Comparison of ENCODE assay signal across 1 cellular context in the genomic region with DNA sequence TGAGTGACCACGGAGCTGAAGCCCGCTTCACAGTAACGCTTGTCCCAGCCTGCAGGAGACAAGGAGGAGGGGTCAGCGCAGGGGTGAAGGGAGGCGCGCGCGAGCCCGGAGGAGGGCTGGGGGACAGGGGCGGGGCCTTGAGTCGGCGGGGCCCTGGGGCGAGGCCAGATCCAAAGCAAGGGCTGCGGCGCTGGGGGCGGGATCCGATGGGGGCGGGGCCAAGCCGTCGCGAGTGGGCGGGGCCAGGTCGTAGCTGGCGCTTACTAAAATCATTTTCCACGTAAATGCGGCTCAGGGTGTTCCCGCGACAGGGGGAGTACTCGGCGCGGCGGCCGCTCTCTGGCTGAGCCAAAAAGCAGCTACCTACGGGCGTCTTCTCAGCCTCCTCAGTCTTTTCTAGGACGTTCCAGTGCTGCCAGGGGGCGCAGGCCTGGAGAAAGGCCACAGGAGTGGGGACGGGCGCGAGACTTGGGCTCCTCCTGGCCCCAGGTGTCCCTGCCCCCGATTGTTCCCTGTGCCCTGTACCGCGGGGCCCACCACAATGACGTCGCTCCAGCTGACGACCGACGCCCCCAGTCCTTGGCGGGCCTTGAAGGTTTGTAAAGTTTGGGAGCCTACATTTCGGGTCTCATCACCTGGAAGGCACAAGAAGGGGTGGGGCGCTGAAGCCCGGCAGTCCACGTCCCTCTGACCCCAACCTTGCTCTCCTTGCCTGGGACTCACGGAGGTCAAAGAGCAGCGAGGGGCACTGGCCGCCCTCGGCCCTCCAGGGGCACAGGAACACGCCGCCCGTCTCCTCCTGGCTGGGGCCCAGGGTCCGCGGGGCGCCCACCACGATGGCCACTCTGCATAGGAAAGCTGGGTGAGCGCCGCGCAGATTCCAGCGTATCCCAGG.
A peak's percentile ranks its signal among the peaks of the same experiment; 100 is the strongest.
TF ChIP-seq lines count a peak whose summit lies in the region.

No MANE protein-coding gene starts in this region.

TF ChIP-seq in K562, 482 proteins besides CTCF, POLR2A, EP300 and RAD21 (continued from another document and continues in another):
- TF ChIP-seq, protein P1, sequence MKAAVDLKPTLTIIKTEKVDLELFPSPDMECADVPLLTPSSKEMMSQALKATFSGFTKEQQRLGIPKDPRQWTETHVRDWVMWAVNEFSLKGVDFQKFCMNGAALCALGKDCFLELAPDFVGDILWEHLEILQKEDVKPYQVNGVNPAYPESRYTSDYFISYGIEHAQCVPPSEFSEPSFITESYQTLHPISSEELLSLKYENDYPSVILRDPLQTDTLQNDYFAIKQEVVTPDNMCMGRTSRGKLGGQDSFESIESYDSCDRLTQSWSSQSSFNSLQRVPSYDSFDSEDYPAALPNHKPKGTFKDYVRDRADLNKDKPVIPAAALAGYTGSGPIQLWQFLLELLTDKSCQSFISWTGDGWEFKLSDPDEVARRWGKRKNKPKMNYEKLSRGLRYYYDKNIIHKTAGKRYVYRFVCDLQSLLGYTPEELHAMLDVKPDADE (conservative IDR thresholded peaks at IDR 0.05; ENCODE audit: control insufficient read depth, low read depth, low read length) = peak; percentile 20; the same call in 1 of the 2 replicates
- TF ChIP-seq ZNF217 (CRISPR knock-in tag; IDR thresholded peaks at IDR 0.05) (no peak), MXI1 (IDR thresholded peaks at IDR 0.05; ENCODE audit: low read depth, low read length) (no peak), BMI1 (IDR thresholded peaks at IDR 0.05; ENCODE audit: low read length) (no peak), ZNF253 (CRISPR knock-in tag; conservative IDR thresholded peaks at IDR 0.05) (no peak), KAT8 (IDR thresholded peaks at IDR 0.05; ENCODE audit: low read depth) (no peak), RBBP5 (IDR thresholded peaks at IDR 0.05; ENCODE audit: borderline replicate concordance, insufficient read depth, low read length, poor library complexity, severe bottlenecking) (peak; percentile 50), ATF7 (IDR thresholded peaks at IDR 0.05) (peak; percentile 73; the same call in 1 of the 2 replicates), TBP (optimal IDR thresholded peaks at IDR 0.05; ENCODE audit: low read depth, low read length) (peak; percentile 87), LCOR (CRISPR knock-in tag; IDR thresholded peaks at IDR 0.05) (no peak), OTX1 (CRISPR knock-in tag; IDR thresholded peaks at IDR 0.05) (no peak), ILF3 (IDR thresholded peaks at IDR 0.05; ENCODE audit: borderline replicate concordance) (no peak), SUPT5H (IDR thresholded peaks at IDR 0.05) (peak; percentile 77), BCLAF1 (IDR thresholded peaks at IDR 0.05; ENCODE audit: borderline replicate concordance in 1 of 2, control insufficient read depth in 1 of 2, low read depth in 2 of 2, low read length in 1 of 2) (no peak), FOXJ3 (CRISPR knock-in tag; IDR thresholded peaks at IDR 0.05) (no peak), FOXK2 (conservative IDR thresholded peaks at IDR 0.05 in 1 of 2, IDR thresholded peaks at IDR 0.05 in 1 of 2; ENCODE audit: low read depth in 2 of 2) (no peak), CHD4 (IDR thresholded peaks at IDR 0.05; ENCODE audit: insufficient read depth, insufficient replicate concordance, low read depth, low read length, poor library complexity, severe bottlenecking) (peak; percentile 54), ZFP1 (CRISPR knock-in tag; IDR thresholded peaks at IDR 0.05) (no peak), ZBTB1 (CRISPR knock-in tag; IDR thresholded peaks at IDR 0.05; ENCODE audit: borderline replicate concordance, low read depth) (no peak), NRF1 (conservative IDR thresholded peaks at IDR 0.05 in 1 of 2, IDR thresholded peaks at IDR 0.05 in 1 of 2) (peak; percentile 58 to 61), SRF (CRISPR knock-in tag; IDR thresholded peaks at IDR 0.05) (no peak; a peak in 1 of 4 replicates), KDM2B (CRISPR knock-in tag; IDR thresholded peaks at IDR 0.05) (0 out of 2 replicates have a peak, but pooled peaks have one; percentile 74), SNIP1 (IDR thresholded peaks at IDR 0.05; ENCODE audit: low read depth) (no peak; the same call in 1 of the 2 replicates), POLR2AphosphoS5 (IDR thresholded peaks at IDR 0.05; ENCODE audit: control insufficient read depth, insufficient read depth, low read depth, low read length) (peak; percentile 63; the same call in 1 of the 2 replicates), ARID2 (IDR thresholded peaks at IDR 0.05) (no peak)
- TF ChIP-seq, protein P2, sequence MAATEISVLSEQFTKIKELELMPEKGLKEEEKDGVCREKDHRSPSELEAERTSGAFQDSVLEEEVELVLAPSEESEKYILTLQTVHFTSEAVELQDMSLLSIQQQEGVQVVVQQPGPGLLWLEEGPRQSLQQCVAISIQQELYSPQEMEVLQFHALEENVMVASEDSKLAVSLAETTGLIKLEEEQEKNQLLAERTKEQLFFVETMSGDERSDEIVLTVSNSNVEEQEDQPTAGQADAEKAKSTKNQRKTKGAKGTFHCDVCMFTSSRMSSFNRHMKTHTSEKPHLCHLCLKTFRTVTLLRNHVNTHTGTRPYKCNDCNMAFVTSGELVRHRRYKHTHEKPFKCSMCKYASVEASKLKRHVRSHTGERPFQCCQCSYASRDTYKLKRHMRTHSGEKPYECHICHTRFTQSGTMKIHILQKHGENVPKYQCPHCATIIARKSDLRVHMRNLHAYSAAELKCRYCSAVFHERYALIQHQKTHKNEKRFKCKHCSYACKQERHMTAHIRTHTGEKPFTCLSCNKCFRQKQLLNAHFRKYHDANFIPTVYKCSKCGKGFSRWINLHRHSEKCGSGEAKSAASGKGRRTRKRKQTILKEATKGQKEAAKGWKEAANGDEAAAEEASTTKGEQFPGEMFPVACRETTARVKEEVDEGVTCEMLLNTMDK (IDR thresholded peaks at IDR 0.05; ENCODE audit: borderline replicate concordance, insufficient read depth, low read depth, low read length, poor library complexity, severe bottlenecking) = peak; percentile 49
- TF ChIP-seq, protein P3, sequence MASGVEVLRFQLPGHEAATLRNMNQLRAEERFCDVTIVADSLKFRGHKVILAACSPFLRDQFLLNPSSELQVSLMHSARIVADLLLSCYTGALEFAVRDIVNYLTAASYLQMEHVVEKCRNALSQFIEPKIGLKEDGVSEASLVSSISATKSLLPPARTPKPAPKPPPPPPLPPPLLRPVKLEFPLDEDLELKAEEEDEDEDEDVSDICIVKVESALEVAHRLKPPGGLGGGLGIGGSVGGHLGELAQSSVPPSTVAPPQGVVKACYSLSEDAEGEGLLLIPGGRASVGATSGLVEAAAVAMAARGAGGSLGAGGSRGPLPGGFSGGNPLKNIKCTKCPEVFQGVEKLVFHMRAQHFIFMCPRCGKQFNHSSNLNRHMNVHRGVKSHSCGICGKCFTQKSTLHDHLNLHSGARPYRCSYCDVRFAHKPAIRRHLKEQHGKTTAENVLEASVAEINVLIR (CRISPR knock-in tag; IDR thresholded peaks at IDR 0.05) = no peak
- TF ChIP-seq, protein P4, sequence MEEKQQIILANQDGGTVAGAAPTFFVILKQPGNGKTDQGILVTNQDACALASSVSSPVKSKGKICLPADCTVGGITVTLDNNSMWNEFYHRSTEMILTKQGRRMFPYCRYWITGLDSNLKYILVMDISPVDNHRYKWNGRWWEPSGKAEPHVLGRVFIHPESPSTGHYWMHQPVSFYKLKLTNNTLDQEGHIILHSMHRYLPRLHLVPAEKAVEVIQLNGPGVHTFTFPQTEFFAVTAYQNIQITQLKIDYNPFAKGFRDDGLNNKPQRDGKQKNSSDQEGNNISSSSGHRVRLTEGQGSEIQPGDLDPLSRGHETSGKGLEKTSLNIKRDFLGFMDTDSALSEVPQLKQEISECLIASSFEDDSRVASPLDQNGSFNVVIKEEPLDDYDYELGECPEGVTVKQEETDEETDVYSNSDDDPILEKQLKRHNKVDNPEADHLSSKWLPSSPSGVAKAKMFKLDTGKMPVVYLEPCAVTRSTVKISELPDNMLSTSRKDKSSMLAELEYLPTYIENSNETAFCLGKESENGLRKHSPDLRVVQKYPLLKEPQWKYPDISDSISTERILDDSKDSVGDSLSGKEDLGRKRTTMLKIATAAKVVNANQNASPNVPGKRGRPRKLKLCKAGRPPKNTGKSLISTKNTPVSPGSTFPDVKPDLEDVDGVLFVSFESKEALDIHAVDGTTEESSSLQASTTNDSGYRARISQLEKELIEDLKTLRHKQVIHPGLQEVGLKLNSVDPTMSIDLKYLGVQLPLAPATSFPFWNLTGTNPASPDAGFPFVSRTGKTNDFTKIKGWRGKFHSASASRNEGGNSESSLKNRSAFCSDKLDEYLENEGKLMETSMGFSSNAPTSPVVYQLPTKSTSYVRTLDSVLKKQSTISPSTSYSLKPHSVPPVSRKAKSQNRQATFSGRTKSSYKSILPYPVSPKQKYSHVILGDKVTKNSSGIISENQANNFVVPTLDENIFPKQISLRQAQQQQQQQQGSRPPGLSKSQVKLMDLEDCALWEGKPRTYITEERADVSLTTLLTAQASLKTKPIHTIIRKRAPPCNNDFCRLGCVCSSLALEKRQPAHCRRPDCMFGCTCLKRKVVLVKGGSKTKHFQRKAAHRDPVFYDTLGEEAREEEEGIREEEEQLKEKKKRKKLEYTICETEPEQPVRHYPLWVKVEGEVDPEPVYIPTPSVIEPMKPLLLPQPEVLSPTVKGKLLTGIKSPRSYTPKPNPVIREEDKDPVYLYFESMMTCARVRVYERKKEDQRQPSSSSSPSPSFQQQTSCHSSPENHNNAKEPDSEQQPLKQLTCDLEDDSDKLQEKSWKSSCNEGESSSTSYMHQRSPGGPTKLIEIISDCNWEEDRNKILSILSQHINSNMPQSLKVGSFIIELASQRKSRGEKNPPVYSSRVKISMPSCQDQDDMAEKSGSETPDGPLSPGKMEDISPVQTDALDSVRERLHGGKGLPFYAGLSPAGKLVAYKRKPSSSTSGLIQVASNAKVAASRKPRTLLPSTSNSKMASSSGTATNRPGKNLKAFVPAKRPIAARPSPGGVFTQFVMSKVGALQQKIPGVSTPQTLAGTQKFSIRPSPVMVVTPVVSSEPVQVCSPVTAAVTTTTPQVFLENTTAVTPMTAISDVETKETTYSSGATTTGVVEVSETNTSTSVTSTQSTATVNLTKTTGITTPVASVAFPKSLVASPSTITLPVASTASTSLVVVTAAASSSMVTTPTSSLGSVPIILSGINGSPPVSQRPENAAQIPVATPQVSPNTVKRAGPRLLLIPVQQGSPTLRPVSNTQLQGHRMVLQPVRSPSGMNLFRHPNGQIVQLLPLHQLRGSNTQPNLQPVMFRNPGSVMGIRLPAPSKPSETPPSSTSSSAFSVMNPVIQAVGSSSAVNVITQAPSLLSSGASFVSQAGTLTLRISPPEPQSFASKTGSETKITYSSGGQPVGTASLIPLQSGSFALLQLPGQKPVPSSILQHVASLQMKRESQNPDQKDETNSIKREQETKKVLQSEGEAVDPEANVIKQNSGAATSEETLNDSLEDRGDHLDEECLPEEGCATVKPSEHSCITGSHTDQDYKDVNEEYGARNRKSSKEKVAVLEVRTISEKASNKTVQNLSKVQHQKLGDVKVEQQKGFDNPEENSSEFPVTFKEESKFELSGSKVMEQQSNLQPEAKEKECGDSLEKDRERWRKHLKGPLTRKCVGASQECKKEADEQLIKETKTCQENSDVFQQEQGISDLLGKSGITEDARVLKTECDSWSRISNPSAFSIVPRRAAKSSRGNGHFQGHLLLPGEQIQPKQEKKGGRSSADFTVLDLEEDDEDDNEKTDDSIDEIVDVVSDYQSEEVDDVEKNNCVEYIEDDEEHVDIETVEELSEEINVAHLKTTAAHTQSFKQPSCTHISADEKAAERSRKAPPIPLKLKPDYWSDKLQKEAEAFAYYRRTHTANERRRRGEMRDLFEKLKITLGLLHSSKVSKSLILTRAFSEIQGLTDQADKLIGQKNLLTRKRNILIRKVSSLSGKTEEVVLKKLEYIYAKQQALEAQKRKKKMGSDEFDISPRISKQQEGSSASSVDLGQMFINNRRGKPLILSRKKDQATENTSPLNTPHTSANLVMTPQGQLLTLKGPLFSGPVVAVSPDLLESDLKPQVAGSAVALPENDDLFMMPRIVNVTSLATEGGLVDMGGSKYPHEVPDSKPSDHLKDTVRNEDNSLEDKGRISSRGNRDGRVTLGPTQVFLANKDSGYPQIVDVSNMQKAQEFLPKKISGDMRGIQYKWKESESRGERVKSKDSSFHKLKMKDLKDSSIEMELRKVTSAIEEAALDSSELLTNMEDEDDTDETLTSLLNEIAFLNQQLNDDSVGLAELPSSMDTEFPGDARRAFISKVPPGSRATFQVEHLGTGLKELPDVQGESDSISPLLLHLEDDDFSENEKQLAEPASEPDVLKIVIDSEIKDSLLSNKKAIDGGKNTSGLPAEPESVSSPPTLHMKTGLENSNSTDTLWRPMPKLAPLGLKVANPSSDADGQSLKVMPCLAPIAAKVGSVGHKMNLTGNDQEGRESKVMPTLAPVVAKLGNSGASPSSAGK (IDR thresholded peaks at IDR 0.05) = 0 out of 2 replicates have a peak, but pooled peaks have one; percentile 7
- TF ChIP-seq, protein P5, sequence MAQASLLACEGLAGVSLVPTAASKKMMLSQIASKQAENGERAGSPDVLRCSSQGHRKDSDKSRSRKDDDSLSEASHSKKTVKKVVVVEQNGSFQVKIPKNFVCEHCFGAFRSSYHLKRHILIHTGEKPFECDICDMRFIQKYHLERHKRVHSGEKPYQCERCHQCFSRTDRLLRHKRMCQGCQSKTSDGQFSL (CRISPR knock-in tag; IDR thresholded peaks at IDR 0.05) = no peak
- TF ChIP-seq, protein P5 (tag; IDR thresholded peaks at IDR 0.05) = 0 out of 4 replicates have a peak, but pooled peaks of 1 of the 2 experiments have one; percentile 52
- TF ChIP-seq, protein P6, sequence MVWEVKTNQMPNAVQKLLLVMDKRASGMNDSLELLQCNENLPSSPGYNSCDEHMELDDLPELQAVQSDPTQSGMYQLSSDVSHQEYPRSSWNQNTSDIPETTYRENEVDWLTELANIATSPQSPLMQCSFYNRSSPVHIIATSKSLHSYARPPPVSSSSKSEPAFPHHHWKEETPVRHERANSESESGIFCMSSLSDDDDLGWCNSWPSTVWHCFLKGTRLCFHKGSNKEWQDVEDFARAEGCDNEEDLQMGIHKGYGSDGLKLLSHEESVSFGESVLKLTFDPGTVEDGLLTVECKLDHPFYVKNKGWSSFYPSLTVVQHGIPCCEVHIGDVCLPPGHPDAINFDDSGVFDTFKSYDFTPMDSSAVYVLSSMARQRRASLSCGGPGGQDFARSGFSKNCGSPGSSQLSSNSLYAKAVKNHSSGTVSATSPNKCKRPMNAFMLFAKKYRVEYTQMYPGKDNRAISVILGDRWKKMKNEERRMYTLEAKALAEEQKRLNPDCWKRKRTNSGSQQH (CRISPR knock-in tag; IDR thresholded peaks at IDR 0.05) = no peak
